ENCODE assay signal across 1 cellular context in genomic region chr3:56316944-56317343, GRCh38.
TF ChIP-seq lines count a peak whose summit lies in the region.

No MANE protein-coding gene starts in this region.

TF ChIP-seq in WTC11, 78 proteins besides CTCF, POLR2A, EP300 and RAD21 (continued from another document):
- TF ChIP-seq HMGXB4 (CRISPR knock-in tag; IDR thresholded peaks at IDR 0.05) (no peak), STAT6 (CRISPR knock-in tag; conservative IDR thresholded peaks at IDR 0.05; ENCODE audit: low read depth) (no peak), USF1 (CRISPR knock-in tag; IDR thresholded peaks at IDR 0.05) (no peak), ZBTB43 (CRISPR knock-in tag; IDR thresholded peaks at IDR 0.05) (no peak), JAZF1 (CRISPR knock-in tag; IDR thresholded peaks at IDR 0.05) (no peak), ZNF396 (CRISPR knock-in tag; IDR thresholded peaks at IDR 0.05; ENCODE audit: borderline replicate concordance) (no peak), PRRX2 (CRISPR knock-in tag; IDR thresholded peaks at IDR 0.05) (no peak), ZNF232 (CRISPR knock-in tag; IDR thresholded peaks at IDR 0.05) (no peak), ATF6 (CRISPR knock-in tag; IDR thresholded peaks at IDR 0.05) (no peak), E2F1 (CRISPR knock-in tag; IDR thresholded peaks at IDR 0.05) (no peak), JUN (CRISPR knock-in tag; IDR thresholded peaks at IDR 0.05) (no peak), ZNF532 (CRISPR knock-in tag; IDR thresholded peaks at IDR 0.05; ENCODE audit: borderline replicate concordance) (no peak)
